ENCODE assay signal across 9 cellular contexts in genomic region chr14:95507701-95508103, GRCh38. TPM values are rescaled to one million over a fixed set of nuclear protein-coding genes. Genes with fewer than 3 reads are reported as not detected.
A peak's percentile ranks its signal among the peaks of the same experiment; 100 is the strongest.
DNase-seq lines count a peak whose midpoint lies in the region; ATAC-seq and TF ChIP-seq lines count a peak whose summit lies in the region.
"Had no signal": no experiment of that assay in that cellular context is flagged by ENCODE, and none has a peak within 500 bp of the region (broad histone marks: within the 10 kb centered on the region; RNA-seq: fewer than 3 reads in every experiment).

No MANE protein-coding gene starts in this region.

- no peaks in the 10 kb centered on the region for H3K9me3 Mint-ChIP-seq in activated naive CD4-positive, alpha-beta T cell treated with anti-CD3 and anti-CD28 coated beads for 36 hours
- no peaks in the 10 kb centered on the region for H3K9me3 Mint-ChIP-seq in T-cell
- H3K9me3 Mint-ChIP-seq: activated B cell treated with CpG ODN at 0.5 μM for 24 hours had no signal

- POLR2A ChIA-PET in T-cell (lab: Charles Lee), result no interaction called here

- intact Hi-C loops in activated naive CD4-positive, alpha-beta T cell treated with anti-CD3 and anti-CD28 coated beads for 36 hours (cut with micrococcal nuclease), result no loop called here
- intact Hi-C loops in Right ventricle myocardium superior (cut with DNase I), result no loop called here

- H3K27me3 ChIP-seq in suprapubic skin, result no peaks in the 10 kb centered on the region

- peak overlapping the region; percentile 46 for H3K27ac ChIP-seq in suprapubic skin

- H3K4me1 Mint-ChIP-seq in activated naive CD4-positive, alpha-beta T cell treated with anti-CD3 and anti-CD28 coated beads for 36 hours (ENCODE audit: low read depth), result peaks cover 57% of the 10 kb centered on the region
- H3K4me1 Mint-ChIP-seq in T-cell, result peaks cover 70 to 84% (median 76%) of the 10 kb centered on the region in 3 donors

- TF ChIP-seq EP300 in suprapubic skin (IDR thresholded peaks at IDR 0.05), result no peak

- TF ChIP-seq POLR2A in suprapubic skin (IDR thresholded peaks at IDR 0.05), result no peak

- H3K36me3 Mint-ChIP-seq in activated naive CD4-positive, alpha-beta T cell treated with anti-CD3 and anti-CD28 coated beads for 36 hours (ENCODE audit: low read depth), result peaks cover 8% of the 10 kb centered on the region
- peaks cover 38% of the 10 kb centered on the region for H3K36me3 Mint-ChIP-seq in T-cell

- H3K4me3 ChIP-seq in suprapubic skin, result no peak overlapping the region

- H3K27me3 Mint-ChIP-seq in activated naive CD4-positive, alpha-beta T cell treated with anti-CD3 and anti-CD28 coated beads for 36 hours (ENCODE audit: low read depth), result no peaks in the 10 kb centered on the region
- no peaks in the 10 kb centered on the region for H3K27me3 Mint-ChIP-seq in T-cell
- H3K27me3 Mint-ChIP-seq: activated B cell treated with CpG ODN at 0.5 μM for 24 hours had no signal

- CTCF ChIA-PET in activated naive CD4-positive, alpha-beta T cell treated with anti-CD3 and anti-CD28 coated beads for 36 hours (lab: Charles Lee), result interaction anchor here (1.5 to 2.4 kb wide), 2 partner anchors 11 to 20 kb away, joined by 5 to 8 read pairs; no protein-coding TSS in a partner anchor
- CTCF ChIA-PET in T-cell (lab: Charles Lee), result no interaction called here

- no peaks in the 10 kb centered on the region for H3K36me3 ChIP-seq in suprapubic skin

- no peak for TF ChIP-seq CTCF in suprapubic skin (IDR thresholded peaks at IDR 0.05)

- no peak overlapping the region for H3K27ac Mint-ChIP-seq in activated naive CD4-positive, alpha-beta T cell treated with anti-CD3 and anti-CD28 coated beads for 36 hours
- peak overlapping the region; percentile 45 to 60 for H3K27ac Mint-ChIP-seq in T-cell

- peak in 3 of 4 experiments; percentile 23 to 32 (median 27) for ATAC-seq in T-cell (replicated peaks in 1 of 4)
- ATAC-seq in Right ventricle myocardium superior (ENCODE audit: poor library complexity), result peak; percentile 39
- ATAC-seq in GM19328 (IDR thresholded peaks at IDR 0.05; ENCODE audit: unreplicated experiment), result no peak
- no peak for ATAC-seq in GM19452 (IDR thresholded peaks at IDR 0.05; ENCODE audit: unreplicated experiment)
- no peak for ATAC-seq in GM19455 (IDR thresholded peaks at IDR 0.05; ENCODE audit: unreplicated experiment)

- no peak overlapping the region for H3K4me3 Mint-ChIP-seq in activated naive CD4-positive, alpha-beta T cell treated with anti-CD3 and anti-CD28 coated beads for 36 hours
- no peak overlapping the region for H3K4me3 Mint-ChIP-seq in T-cell
- H3K4me3 Mint-ChIP-seq: activated B cell treated with CpG ODN at 0.5 μM for 24 hours had no signal

- 37% methylated on average over 3 of the region's 3 CpGs for WGBS in suprapubic skin

- DNase-seq in activated naive CD4-positive, alpha-beta T cell treated with anti-CD3 and anti-CD28 coated beads for 36 hours, result peak; percentile 31
- DNase-seq in activated naive CD4-positive, alpha-beta T cell (lab: John Stamatoyannopoulos, UW), result no peak
- DNase-seq in T-cell, result peak in 5 of 34 experiments; percentile 11 to 40 (median 24)
- DNase-seq in Right ventricle myocardium superior, result no peak
- DNase-seq in suprapubic skin (ENCODE audit: low spot score in 2 of 2), result peak; percentile 76 to 80
- DNase-seq: activated B cell treated with CpG ODN at 0.5 μM for 24 hours had no signal

- no peaks in the 10 kb centered on the region for H3K9me3 ChIP-seq in suprapubic skin

- peaks cover 79% of the 10 kb centered on the region for H3K4me1 ChIP-seq in suprapubic skin

RNA-seq across cellular contexts. Expression of gene SYNE3, which starts 8.7 kb away (rescaled TPM):
- total RNA-seq in activated naive CD4-positive, alpha-beta T cell treated with anti-CD3 and anti-CD28 coated beads for 36 hours, result 10 to 100 TPM; 21.6 to 22.8 TPM
- total RNA-seq in T-cell (10 to 100 TPM; 55.6 to 92.3 (median 77.8) TPM), Right ventricle myocardium superior (15.1 TPM), suprapubic skin (10 to 100 TPM in 2 of 4 donors, 1 to 10 TPM in 2; 9.1 to 21.4 (median 12.8) TPM)

RNA-seq across cellular contexts. Expression of gene GLRX5, which starts 27.1 kb away (rescaled TPM):
- total RNA-seq in activated naive CD4-positive, alpha-beta T cell treated with anti-CD3 and anti-CD28 coated beads for 36 hours, result 10 to 100 TPM; 34.2 to 34.6 TPM
- total RNA-seq in T-cell (10 to 100 TPM; 15.4 to 24.2 (median 16.0) TPM), Right ventricle myocardium superior (85.4 TPM), suprapubic skin (10 to 100 TPM; 19.8 to 42.1 (median 33.7) TPM)

Comparison
In these comparisons a context has a peak if more than half of its experiments do, and no peak if none do; other contexts are left out.
1. DNase-seq: peak in activated naive CD4-positive, alpha-beta T cell treated with anti-CD3 and anti-CD28 coated beads for 36 hours (single experiment) and suprapubic skin (2 of 2); none in activated naive CD4-positive, alpha-beta T cell (0 of 4) and Right ventricle myocardium superior (single experiment).
2. ATAC-seq: peak in T-cell (3 of 4) and Right ventricle myocardium superior (single experiment); none in GM19328 (single experiment), GM19452 (single experiment) and GM19455 (single experiment).